Comparison of ENCODE assay signal across 1 cellular context in the genomic region with DNA sequence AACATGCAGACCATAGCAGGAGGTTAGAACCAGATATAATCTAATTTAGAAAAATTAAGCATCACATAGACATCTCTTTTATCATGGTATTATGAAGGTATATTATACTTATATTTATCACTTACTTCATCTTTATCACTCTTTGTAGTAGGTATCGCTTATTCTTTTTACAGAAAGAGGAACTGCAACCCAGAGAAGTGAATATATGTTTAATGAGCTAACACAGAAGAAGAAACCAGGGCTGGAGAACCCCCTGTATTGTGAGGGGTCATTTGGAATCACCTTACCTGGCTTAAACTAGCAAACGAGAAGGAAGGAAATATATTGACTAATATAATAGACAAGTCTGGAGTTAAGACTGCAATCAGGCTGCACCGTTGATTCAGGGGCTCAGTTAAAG.
TF ChIP-seq lines count a peak whose summit lies in the region.

No MANE protein-coding gene starts in this region.

TF ChIP-seq in WTC11, 78 proteins besides CTCF, POLR2A, EP300 and RAD21 (continued from another document):
- TF ChIP-seq, protein P1, sequence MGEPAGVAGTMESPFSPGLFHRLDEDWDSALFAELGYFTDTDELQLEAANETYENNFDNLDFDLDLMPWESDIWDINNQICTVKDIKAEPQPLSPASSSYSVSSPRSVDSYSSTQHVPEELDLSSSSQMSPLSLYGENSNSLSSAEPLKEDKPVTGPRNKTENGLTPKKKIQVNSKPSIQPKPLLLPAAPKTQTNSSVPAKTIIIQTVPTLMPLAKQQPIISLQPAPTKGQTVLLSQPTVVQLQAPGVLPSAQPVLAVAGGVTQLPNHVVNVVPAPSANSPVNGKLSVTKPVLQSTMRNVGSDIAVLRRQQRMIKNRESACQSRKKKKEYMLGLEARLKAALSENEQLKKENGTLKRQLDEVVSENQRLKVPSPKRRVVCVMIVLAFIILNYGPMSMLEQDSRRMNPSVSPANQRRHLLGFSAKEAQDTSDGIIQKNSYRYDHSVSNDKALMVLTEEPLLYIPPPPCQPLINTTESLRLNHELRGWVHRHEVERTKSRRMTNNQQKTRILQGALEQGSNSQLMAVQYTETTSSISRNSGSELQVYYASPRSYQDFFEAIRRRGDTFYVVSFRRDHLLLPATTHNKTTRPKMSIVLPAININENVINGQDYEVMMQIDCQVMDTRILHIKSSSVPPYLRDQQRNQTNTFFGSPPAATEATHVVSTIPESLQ (CRISPR knock-in tag; IDR thresholded peaks at IDR 0.05), result no peak
- TF ChIP-seq, protein P2, sequence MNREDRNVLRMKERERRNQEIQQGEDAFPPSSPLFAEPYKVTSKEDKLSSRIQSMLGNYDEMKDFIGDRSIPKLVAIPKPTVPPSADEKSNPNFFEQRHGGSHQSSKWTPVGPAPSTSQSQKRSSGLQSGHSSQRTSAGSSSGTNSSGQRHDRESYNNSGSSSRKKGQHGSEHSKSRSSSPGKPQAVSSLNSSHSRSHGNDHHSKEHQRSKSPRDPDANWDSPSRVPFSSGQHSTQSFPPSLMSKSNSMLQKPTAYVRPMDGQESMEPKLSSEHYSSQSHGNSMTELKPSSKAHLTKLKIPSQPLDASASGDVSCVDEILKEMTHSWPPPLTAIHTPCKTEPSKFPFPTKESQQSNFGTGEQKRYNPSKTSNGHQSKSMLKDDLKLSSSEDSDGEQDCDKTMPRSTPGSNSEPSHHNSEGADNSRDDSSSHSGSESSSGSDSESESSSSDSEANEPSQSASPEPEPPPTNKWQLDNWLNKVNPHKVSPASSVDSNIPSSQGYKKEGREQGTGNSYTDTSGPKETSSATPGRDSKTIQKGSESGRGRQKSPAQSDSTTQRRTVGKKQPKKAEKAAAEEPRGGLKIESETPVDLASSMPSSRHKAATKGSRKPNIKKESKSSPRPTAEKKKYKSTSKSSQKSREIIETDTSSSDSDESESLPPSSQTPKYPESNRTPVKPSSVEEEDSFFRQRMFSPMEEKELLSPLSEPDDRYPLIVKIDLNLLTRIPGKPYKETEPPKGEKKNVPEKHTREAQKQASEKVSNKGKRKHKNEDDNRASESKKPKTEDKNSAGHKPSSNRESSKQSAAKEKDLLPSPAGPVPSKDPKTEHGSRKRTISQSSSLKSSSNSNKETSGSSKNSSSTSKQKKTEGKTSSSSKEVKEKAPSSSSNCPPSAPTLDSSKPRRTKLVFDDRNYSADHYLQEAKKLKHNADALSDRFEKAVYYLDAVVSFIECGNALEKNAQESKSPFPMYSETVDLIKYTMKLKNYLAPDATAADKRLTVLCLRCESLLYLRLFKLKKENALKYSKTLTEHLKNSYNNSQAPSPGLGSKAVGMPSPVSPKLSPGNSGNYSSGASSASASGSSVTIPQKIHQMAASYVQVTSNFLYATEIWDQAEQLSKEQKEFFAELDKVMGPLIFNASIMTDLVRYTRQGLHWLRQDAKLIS (CRISPR knock-in tag; IDR thresholded peaks at IDR 0.05; ENCODE audit: borderline replicate concordance), result no peak
